Comparison of ENCODE assay signal across 32 cellular contexts in the genomic region with DNA sequence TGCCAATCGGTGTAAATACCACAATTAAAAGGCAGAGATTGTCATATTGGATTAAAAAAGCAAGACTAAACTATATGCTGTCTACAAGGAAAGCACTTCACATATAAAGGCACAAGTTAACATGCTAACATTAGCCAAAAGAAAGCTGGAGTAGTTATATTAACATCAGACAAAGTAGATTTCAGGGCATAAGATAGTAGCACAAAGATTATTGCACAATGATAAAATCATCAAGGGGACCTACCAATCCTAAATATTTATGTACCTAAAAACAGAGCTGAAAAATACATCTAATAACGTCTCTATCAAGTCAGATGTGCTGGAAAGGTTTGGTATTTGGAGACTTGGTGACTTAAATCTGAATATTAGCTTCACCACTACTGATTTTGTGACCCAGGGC.
"Had no signal": no experiment of that assay in that cellular context is flagged by ENCODE, and none has a peak within 500 bp of the region (broad histone marks: within the 10 kb centered on the region; RNA-seq: fewer than 3 reads in every experiment).

No MANE protein-coding gene starts in this region.

- H3K4me1 ChIP-seq: foreskin keratinocyte had no signal

- H3K27me3 Mint-ChIP-seq: dendritic cell treated with granulocyte-macrophage colony-stimulating factor and Interleukin-4, amounts not matched to agents 40 ng/mL and 50 ng/mL, for 4 days had no signal

- H3K36me3 ChIP-seq: esophagus muscularis mucosa, gastroesophageal sphincter, heart left ventricle, left ventricle myocardium inferior, neutrophil, pancreas, right lobe of liver, thoracic aorta, tibial nerve, vagina had no signal

- H3K4me3 ChIP-seq: esophagus muscularis mucosa, gastroesophageal sphincter, heart left ventricle, hepatocyte, left ventricle myocardium inferior, lung, mucosa of descending colon, pancreas, right lobe of liver, thoracic aorta, tibial nerve, vagina had no signal

- H3K4me1 Mint-ChIP-seq: naive B cell; neural crest cell; stimulated activated naive CD8-positive, alpha-beta T cell treated with anti-CD3 and anti-CD28 coated beads, Interleukin-15, amount 100 ng/mL, for 72 hours had no signal

- H3K27ac Mint-ChIP-seq: dendritic cell treated with granulocyte-macrophage colony-stimulating factor and Interleukin-4, amounts not matched to agents 40 ng/mL and 50 ng/mL, for 4 days; naive B cell; natural killer cell treated with Interleukin-12 subunit alpha and Interleukin-12 subunit beta and Interleukin-15 and Interleukin-18, amount 100 ng/mL, for 72 hours; stimulated activated naive CD8-positive, alpha-beta T cell treated with anti-CD3 and anti-CD28 coated beads, Interleukin-15, amount 100 ng/mL, for 72 hours had no signal

- ATAC-seq: foreskin keratinocyte; gastroesophageal sphincter; heart left ventricle; left colon; mucosa of descending colon; natural killer cell treated with Interleukin-12 subunit alpha and Interleukin-12 subunit beta and Interleukin-15 and Interleukin-18, amount 100 ng/mL, for 72 hours; pancreas; stimulated activated naive CD8-positive, alpha-beta T cell treated with anti-CD3 and anti-CD28 coated beads, Interleukin-15, amount 100 ng/mL, for 72 hours had no signal

- H3K36me3 Mint-ChIP-seq: naive B cell; natural killer cell treated with Interleukin-12 subunit alpha and Interleukin-12 subunit beta and Interleukin-15 and Interleukin-18, amount 100 ng/mL, for 72 hours had no signal

- H3K9me3 Mint-ChIP-seq: natural killer cell treated with Interleukin-12 subunit alpha and Interleukin-12 subunit beta and Interleukin-15 and Interleukin-18, amount 100 ng/mL, for 72 hours had no signal

- DNase-seq: effector memory CD4-positive, alpha-beta T cell; foreskin keratinocyte; heart left ventricle; islet precursor cell; kidney glomerular epithelial cell; left colon; left ventricle myocardium inferior; mesenchymal stem cell; mucosa of descending colon; naive B cell; pancreas; retina; right lobe of liver; small intestine; stimulated activated CD4-positive, alpha-beta T cell treated with anti-CD3 and anti-CD28 coated beads, Interleukin-12 subunit alpha, Interleukin-12 subunit beta, amount 100 ng/mL, for 4 hours; stimulated activated CD4-positive, alpha-beta T cell treated with anti-CD3 and anti-CD28 coated beads, Interleukin-1b, Interleukin-23, amount 100 ng/mL, for 48 hours; stimulated activated CD4-positive, alpha-beta T cell treated with anti-CD3 and anti-CD28 coated beads, Interleukin-4, amount 100 ng/mL, for 1 hour; stimulated activated CD8-positive, alpha-beta memory T cell treated with anti-CD3 and anti-CD28 coated beads, Interleukin-4, amount 100 ng/mL, for 48 hours; stimulated activated naive CD4-positive, alpha-beta T cell; stimulated activated naive CD8-positive, alpha-beta T cell treated with anti-CD3 and anti-CD28 coated beads, Interleukin-15, amount 100 ng/mL, for 72 hours had no signal

- H3K27me3 ChIP-seq: esophagus muscularis mucosa, foreskin keratinocyte, gastroesophageal sphincter, heart left ventricle, hepatocyte, neutrophil, pancreas, right lobe of liver, tibial nerve, vagina had no signal

- H3K9me3 ChIP-seq: mucosa of descending colon, neutrophil, pancreas, right lobe of liver, vagina had no signal

- H3K27ac ChIP-seq: esophagus muscularis mucosa, foreskin keratinocyte, gastroesophageal sphincter, heart left ventricle, hepatocyte, left ventricle myocardium inferior, neutrophil, pancreas, thoracic aorta, tibial nerve, vagina had no signal

- H3K4me3 Mint-ChIP-seq: dendritic cell treated with granulocyte-macrophage colony-stimulating factor and Interleukin-4, amounts not matched to agents 40 ng/mL and 50 ng/mL, for 4 days; mesothelial cell of epicardium; naive B cell; natural killer cell treated with Interleukin-12 subunit alpha and Interleukin-12 subunit beta and Interleukin-15 and Interleukin-18, amount 100 ng/mL, for 72 hours; neural crest cell; stimulated activated naive CD8-positive, alpha-beta T cell treated with anti-CD3 and anti-CD28 coated beads, Interleukin-15, amount 100 ng/mL, for 72 hours had no signal
